In the genomic region with DNA sequence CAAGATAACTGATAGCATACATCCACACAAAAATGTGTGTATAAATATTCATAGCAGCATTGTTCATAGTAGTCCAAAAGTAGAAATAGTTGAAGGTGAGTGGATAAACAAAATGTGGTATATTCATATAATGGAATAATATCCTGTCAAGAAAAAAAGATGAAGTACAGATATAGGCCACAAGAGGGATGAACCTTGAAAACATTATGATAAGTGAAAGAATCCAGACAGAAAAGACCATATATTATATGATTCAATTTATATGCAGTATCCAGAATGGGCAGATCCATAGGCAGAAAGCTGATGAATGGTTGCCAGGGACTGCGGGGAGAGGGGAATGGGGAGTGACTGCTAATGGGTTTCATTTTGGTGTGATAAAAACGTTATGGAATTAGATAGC, we compare ENCODE assay signal across 21 cellular contexts. TPM values are rescaled to one million over a fixed set of nuclear protein-coding genes. Genes with fewer than 3 reads are reported as not detected.
DNase-seq lines count a peak whose midpoint lies in the region; ATAC-seq and TF ChIP-seq lines count a peak whose summit lies in the region.
"Had no signal": no experiment of that assay in that cellular context is flagged by ENCODE, and none has a peak within 500 bp of the region (broad histone marks: within the 10 kb centered on the region; RNA-seq: fewer than 3 reads in every experiment).

No MANE protein-coding gene starts in this region.

- H3K27me3 ChIP-seq in breast epithelium, result no peaks in the 10 kb centered on the region
- no peaks in the 10 kb centered on the region for H3K27me3 ChIP-seq in PC-3 (ENCODE audit: low read length)
- no peaks in the 10 kb centered on the region for H3K27me3 ChIP-seq in sigmoid colon
- H3K27me3 ChIP-seq: BLaER1 treated with 17β-estradiol and CSF1 and Interleukin-3, amounts not matched to agents 10 nM and 100 nM; upper lobe of right lung had no signal

- POLR2A ChIA-PET in MCF 10A (lab: Yijun Ruan, JAX) (no interaction called here), PC-3 (lab: Charles Lee; ENCODE audit: unreplicated experiment) (no interaction called here)

- no peak overlapping the region for H3K27ac Mint-ChIP-seq in MCF 10A (ENCODE audit: low read depth, unreplicated experiment)
- H3K27ac Mint-ChIP-seq: activated CD4-positive, alpha-beta T cell treated with anti-CD3 and anti-CD28 coated beads for 36 hours; activated naive CD4-positive, alpha-beta T cell treated with anti-CD3 and anti-CD28 coated beads, Interleukin-2, amount 50 U/mL, for 72 hours; activated T-helper 1 cell treated with anti-CD3 and anti-CD28 coated beads, Interleukin-12 subunit alpha, Interleukin-12 subunit beta, Interleukin-2, Interleukin-4 antibody, amounts not matched to agents 30 ng/mL and 10 ng/mL and 1 ng/mL, durations not matched to agents 14 hours and 24 hours and 36 hours had no signal

- BruUV-seq in MCF 10A (replicated peaks; lab: Mats Ljungman, UMichigan) (no TSS peak), PC-3 (replicated peaks; lab: Mats Ljungman, UMichigan) (no TSS peak)

- H3K79me2 ChIP-seq in PC-3 (ENCODE audit: low read length), result no peaks in the 10 kb centered on the region

- no peaks in the 10 kb centered on the region for H3K9me2 ChIP-seq in PC-3 (replicated peaks; ENCODE audit: low read length)

- WGBS in sigmoid colon, 2 donors, result 79 to 85% methylated on average over 2 of the region's 2 CpGs

- H3K36me3 Mint-ChIP-seq in MCF 10A (ENCODE audit: insufficient read depth, unreplicated experiment), result no peaks in the 10 kb centered on the region
- H3K36me3 Mint-ChIP-seq in activated T-cell treated with anti-CD3 and anti-CD28 coated beads, Interleukin-2, amount 50 U/mL, for 4 hours (ENCODE audit: insufficient read depth), result no peaks in the 10 kb centered on the region
- H3K36me3 Mint-ChIP-seq: activated naive CD4-positive, alpha-beta T cell treated with anti-CD3 and anti-CD28 coated beads, Interleukin-2, amount 50 U/mL, for 72 hours had no signal

- peaks cover 3% of the 10 kb centered on the region for H3F3A ChIP-seq in PC-3 (ENCODE audit: low read length, unreplicated experiment)

- TF ChIP-seq EP300 in sigmoid colon (IDR thresholded peaks at IDR 0.05), result no peak

- H4K20me1 ChIP-seq in PC-3 (ENCODE audit: low read length), result no peaks in the 10 kb centered on the region
- H4K20me1 ChIP-seq: BLaER1 treated with 17β-estradiol and CSF1 and Interleukin-3, amounts not matched to agents 10 nM and 100 nM had no signal

- H3K4me1 Mint-ChIP-seq in MCF 10A (ENCODE audit: insufficient read depth, unreplicated experiment), result no peaks in the 10 kb centered on the region
- H3K4me1 Mint-ChIP-seq in activated T-cell treated with anti-CD3 and anti-CD28 coated beads, Interleukin-2, amount 50 U/mL, for 4 hours (ENCODE audit: low read depth), result no peaks in the 10 kb centered on the region
- H3K4me1 Mint-ChIP-seq: activated CD4-positive, alpha-beta T cell treated with anti-CD3 and anti-CD28 coated beads for 36 hours had no signal

- TF ChIP-seq CTCF in MCF 10A (IDR thresholded peaks at IDR 0.05; ENCODE audit: unreplicated experiment) (peak; percentile 11), breast epithelium (IDR thresholded peaks at IDR 0.05) (no peak), PC-3 (conservative IDR thresholded peaks at IDR 0.05; ENCODE audit: low read depth, low read length) (peak; percentile 57), fibroblast of mammary gland (conservative IDR thresholded peaks at IDR 0.05; ENCODE audit: control insufficient read depth, insufficient read depth, low read depth, low read length) (peak; percentile 19), sigmoid colon (IDR thresholded peaks at IDR 0.05) (no peak)

- DNase-seq in MCF 10A (ENCODE audit: unreplicated experiment) (no peak), breast epithelium (ENCODE audit: low spot score in 2 of 2) (no peak), PC-3 (peak; percentile 33), fibroblast of mammary gland (ENCODE audit: low read depth) (no peak), sigmoid colon (no peak), GM19240 (ENCODE audit: insufficient read length, low spot score) (no peak)
- no peak for DNase-seq in stimulated activated CD4-positive, alpha-beta T cell treated with anti-CD3 and anti-CD28 coated beads, Interleukin-15, amount 100 ng/mL, for 24 hours
- no peak for DNase-seq in activated T-cell treated with anti-CD3 and anti-CD28 coated beads, Interleukin-2, amount 50 U/mL, for 4 hours
- DNase-seq: activated CD4-positive, alpha-beta T cell treated with anti-CD3 and anti-CD28 coated beads for 36 hours; foreskin fibroblast; hippocampal formation; islet precursor cell; Karpas-422; mucosa of descending colon; NCI-H524 treated with DMSO at 0.1 percent for 48 hours; upper lobe of right lung had no signal

- H3K27me3 Mint-ChIP-seq in MCF 10A (ENCODE audit: insufficient read depth, unreplicated experiment), result no peaks in the 10 kb centered on the region
- peaks cover 2% of the 10 kb centered on the region for H3K27me3 Mint-ChIP-seq in activated T-cell treated with anti-CD3 and anti-CD28 coated beads, Interleukin-2, amount 50 U/mL, for 4 hours (ENCODE audit: low read depth)
- H3K27me3 Mint-ChIP-seq: activated CD4-positive, alpha-beta T cell treated with anti-CD3 and anti-CD28 coated beads for 36 hours had no signal

- H3K4me3 ChIP-seq in breast epithelium (no peak overlapping the region), PC-3 (ENCODE audit: low read length) (no peak overlapping the region), fibroblast of mammary gland (ENCODE audit: control insufficient read depth, low read depth, low read length) (no peak overlapping the region), sigmoid colon (no peak overlapping the region)
- H3K4me3 ChIP-seq: BLaER1 treated with 17β-estradiol and CSF1 and Interleukin-3, amounts not matched to agents 10 nM and 100 nM; coronary artery; mucosa of descending colon; upper lobe of right lung had no signal

- H3K9me3 ChIP-seq in breast epithelium (no peaks in the 10 kb centered on the region), PC-3 (ENCODE audit: low read length) (no peaks in the 10 kb centered on the region), sigmoid colon (no peaks in the 10 kb centered on the region)
- H3K9me3 ChIP-seq: BLaER1 treated with 17β-estradiol and CSF1 and Interleukin-3, amounts not matched to agents 10 nM and 100 nM; mucosa of descending colon; upper lobe of right lung had no signal

- H3K4me3 Mint-ChIP-seq in MCF 10A (ENCODE audit: unreplicated experiment), result no peak overlapping the region
- no peak overlapping the region for H3K4me3 Mint-ChIP-seq in activated T-cell treated with anti-CD3 and anti-CD28 coated beads, Interleukin-2, amount 50 U/mL, for 4 hours
- H3K4me3 Mint-ChIP-seq: activated CD4-positive, alpha-beta T cell treated with anti-CD3 and anti-CD28 coated beads for 36 hours; activated T-helper 1 cell treated with anti-CD3 and anti-CD28 coated beads, Interleukin-12 subunit alpha, Interleukin-12 subunit beta, Interleukin-2, Interleukin-4 antibody, amounts not matched to agents 30 ng/mL and 10 ng/mL and 1 ng/mL, durations not matched to agents 14 hours and 24 hours and 36 hours had no signal

- H3K9me3 Mint-ChIP-seq in MCF 10A (ENCODE audit: unreplicated experiment), result no peaks in the 10 kb centered on the region
- no peaks in the 10 kb centered on the region for H3K9me3 Mint-ChIP-seq in activated T-cell treated with anti-CD3 and anti-CD28 coated beads, Interleukin-2, amount 50 U/mL, for 4 hours
- H3K9me3 Mint-ChIP-seq: activated naive CD4-positive, alpha-beta T cell treated with anti-CD3 and anti-CD28 coated beads, Interleukin-2, amount 50 U/mL, for 72 hours; activated T-helper 1 cell treated with anti-CD3 and anti-CD28 coated beads, Interleukin-12 subunit alpha, Interleukin-12 subunit beta, Interleukin-2, Interleukin-4 antibody, amounts not matched to agents 30 ng/mL and 10 ng/mL and 1 ng/mL, durations not matched to agents 14 hours and 24 hours and 36 hours had no signal

- H3K9ac ChIP-seq in PC-3 (ENCODE audit: low read length), result no peak overlapping the region
- H3K9ac ChIP-seq: BLaER1 treated with 17β-estradiol and CSF1 and Interleukin-3, amounts not matched to agents 10 nM and 100 nM had no signal

- peak; percentile 35; the same call in 1 of the 2 replicates for ATAC-seq in PC-3
- ATAC-seq in activated T-cell treated with anti-CD3 and anti-CD28 coated beads, Interleukin-2, amount 50 U/mL, for 4 hours, result no peak
- ATAC-seq: activated CD4-positive, alpha-beta T cell treated with anti-CD3 and anti-CD28 coated beads for 36 hours; activated naive CD4-positive, alpha-beta T cell treated with anti-CD3 and anti-CD28 coated beads, Interleukin-2, amount 50 U/mL, for 72 hours; mucosa of descending colon; Right ventricle myocardium inferior; upper lobe of right lung had no signal

- H3K36me3 ChIP-seq in breast epithelium, result no peaks in the 10 kb centered on the region
- no peaks in the 10 kb centered on the region for H3K36me3 ChIP-seq in PC-3 (ENCODE audit: low read depth, low read length)
- H3K36me3 ChIP-seq in sigmoid colon, result no peaks in the 10 kb centered on the region
- H3K36me3 ChIP-seq: BLaER1 treated with 17β-estradiol and CSF1 and Interleukin-3, amounts not matched to agents 10 nM and 100 nM; upper lobe of right lung had no signal

- CTCF ChIA-PET in MCF 10A (lab: Yijun Ruan, JAX), result interaction anchor here (0.7 kb wide), 1 partner anchor 548 kb away, joined by 3 read pairs; no protein-coding TSS in a partner anchor
- CTCF ChIA-PET in PC-3 (lab: Charles Lee), result no interaction called here

- H3K27ac ChIP-seq in breast epithelium, result no peak overlapping the region
- H3K27ac ChIP-seq in PC-3 (ENCODE audit: low read length), result no peak overlapping the region
- no peak overlapping the region for H3K27ac ChIP-seq in sigmoid colon
- H3K27ac ChIP-seq: BLaER1 treated with 17β-estradiol and CSF1 and Interleukin-3, amounts not matched to agents 10 nM and 100 nM; coronary artery; upper lobe of right lung had no signal

- TF ChIP-seq POLR2A in breast epithelium (IDR thresholded peaks at IDR 0.05), result no peak
- no peak for TF ChIP-seq POLR2A in sigmoid colon (IDR thresholded peaks at IDR 0.05)

- H3K4me1 ChIP-seq in breast epithelium (no peaks in the 10 kb centered on the region), PC-3 (ENCODE audit: insufficient read depth, low read length) (no peaks in the 10 kb centered on the region), sigmoid colon (peaks cover 0 to 3% (median 0%) of the 10 kb centered on the region in 4 donors)
- H3K4me1 ChIP-seq: BLaER1 treated with 17β-estradiol and CSF1 and Interleukin-3, amounts not matched to agents 10 nM and 100 nM; upper lobe of right lung had no signal

- intact Hi-C loops in MCF 10A (cut with micrococcal nuclease) (no loop called here), breast epithelium (cut with DNase I; ENCODE audit: low total_unique reads) (no loop called here), PC-3 (cut with micrococcal nuclease) (no loop called here), sigmoid colon (cut with DNase I) (no loop called here)

- no peak overlapping the region for H2AFZ ChIP-seq in PC-3 (ENCODE audit: low read length)

- H3K4me2 ChIP-seq in PC-3 (ENCODE audit: low read length), result no peak overlapping the region
- H3K4me2 ChIP-seq: BLaER1 treated with 17β-estradiol and CSF1 and Interleukin-3, amounts not matched to agents 10 nM and 100 nM had no signal

RNA-seq across cellular contexts. Expression of a gene that starts 54.3 kb away (rescaled TPM):
- total RNA-seq in MCF 10A (2022), result 3.4 and 4.3 TPM in 2 replicates
- total RNA-seq in breast epithelium, result 10 to 100 TPM in 2 of 3 donors, 1 to 10 TPM in 1; 7.4 to 17.6 (median 10.2) TPM
- total RNA-seq in PC-3 (2014; rRNA removed), result 7.0 and 12.0 TPM in 2 replicates
- total RNA-seq in sigmoid colon, result 10 to 100 TPM in 3 of 4 donors, 1 to 10 TPM in 1; 9.2 to 21.3 (median 16.7) TPM
- polyA plus RNA-seq in sigmoid colon, result 1 to 10 TPM; 5.4 to 9.2 (median 7.2) TPM
- total RNA-seq in activated T-cell treated with anti-CD3 and anti-CD28 coated beads, Interleukin-2, amount 50 U/mL, for 4 hours, result 10 to 100 TPM; 12.9 to 15.4 (median 13.5) TPM

Comparison
In these comparisons a context has a peak if more than half of its experiments do, and no peak if none do; other contexts are left out.
1. CTCF ChIP-seq: peak in MCF 10A (single experiment), PC-3 (single experiment) and fibroblast of mammary gland (single experiment); none in breast epithelium (0 of 3) and sigmoid colon (0 of 4).